In genomic region chr5:170745481-170746061, GRCh38 we compare ENCODE assay signal across 11 cellular contexts. TPM values are rescaled to one million over a fixed set of nuclear protein-coding genes. Genes with fewer than 3 reads are reported as not detected.
DNase-seq lines count a peak whose midpoint lies in the region; TF ChIP-seq lines count a peak whose summit lies in the region.
"Had no signal": no experiment of that assay in that cellular context is flagged by ENCODE, and none has a peak within 500 bp of the region (broad histone marks: within the 10 kb centered on the region; RNA-seq: fewer than 3 reads in every experiment).

No MANE protein-coding gene starts in this region.

- no peak overlapping the region for H2AK5ac ChIP-seq in mesendoderm (ENCODE audit: low read length)

- no peaks in the 10 kb centered on the region for H3K36me3 ChIP-seq in Caco-2 (ENCODE audit: control insufficient read depth, insufficient read depth, low read length)
- no peaks in the 10 kb centered on the region for H3K36me3 ChIP-seq in esophagus muscularis mucosa
- no peaks in the 10 kb centered on the region for H3K36me3 ChIP-seq in mesendoderm (ENCODE audit: control insufficient read depth, insufficient read depth, low read length)
- H3K36me3 ChIP-seq: vagina had no signal

- intact Hi-C loops in Caco-2 (cut with micrococcal nuclease; ENCODE audit: unreplicated experiment) = loop anchor here (1.0 to 10.0 kb wide), 6 partner anchors 12 to 597 kb away; no protein-coding TSS in a partner anchor
- intact Hi-C loops in esophagus muscularis mucosa (cut with DNase I) = loop anchor here (10.0 kb wide), 1 partner anchor 599 kb away; no protein-coding TSS in a partner anchor

- H2BK5ac ChIP-seq in mesendoderm (ENCODE audit: low read length) = no peak overlapping the region

- no peak overlapping the region for H3K4me3 Mint-ChIP-seq in Caco-2 (ENCODE audit: unreplicated experiment)

- H3K27me3 ChIP-seq in Caco-2 (replicated peaks; ENCODE audit: control insufficient read depth, insufficient read depth, low read length) = no peaks in the 10 kb centered on the region
- H3K27me3 ChIP-seq in esophagus muscularis mucosa = peaks cover 0 to 40% (median 0%) of the 10 kb centered on the region in 4 donors
- no peaks in the 10 kb centered on the region for H3K27me3 ChIP-seq in mesendoderm (ENCODE audit: insufficient read depth, low read length, poor library complexity)
- H3K27me3 ChIP-seq: vagina had no signal

- H4K5ac ChIP-seq in mesendoderm (ENCODE audit: low read length) = no peak overlapping the region

- no peaks in the 10 kb centered on the region for H3K79me2 ChIP-seq in mesendoderm (ENCODE audit: control insufficient read depth, insufficient read depth, low read length)

- peak overlapping the region; percentile 70 for H3K27ac Mint-ChIP-seq in Caco-2 (ENCODE audit: unreplicated experiment)
- H3K27ac Mint-ChIP-seq: CD14-positive monocyte had no signal

- peaks cover 15% of the 10 kb centered on the region for H3K27me3 Mint-ChIP-seq in Caco-2 (ENCODE audit: insufficient read depth, unreplicated experiment)

- peak overlapping the region in 3 of 4 donors; percentile 3 to 52 (median 15) for H3K27ac ChIP-seq in esophagus muscularis mucosa (replicated peaks in 1 of 4)
- H3K27ac ChIP-seq in mesendoderm (ENCODE audit: low read depth, low read length) = peak overlapping the region; percentile 41
- H3K27ac ChIP-seq: epithelial cell of prostate, vagina had no signal

- no peak overlapping the region for H2BK15ac ChIP-seq in mesendoderm (replicated peaks; ENCODE audit: low read depth)

- no TSS peak for BruUV-seq in Caco-2 (replicated peaks; lab: Mats Ljungman, UMichigan)

- WGBS in esophagus muscularis mucosa = 45% methylated on average over 4 of the region's 11 CpGs
- no CpG with 5 or more reads among the region's 11 CpGs for WGBS in mesendoderm (ENCODE audit: extremely low coverage, insufficient coverage, low lambda C conversion rate)

- H3K4me1 Mint-ChIP-seq in Caco-2 (ENCODE audit: low read depth, unreplicated experiment) = peaks cover 5% of the 10 kb centered on the region

- POLR2A ChIA-PET in Caco-2 (lab: Charles Lee) = interaction anchor here (1.3 kb wide), 1 partner anchor 46 kb away, joined by 3 read pairs; no protein-coding TSS in a partner anchor

- H3K4me2 ChIP-seq in mesendoderm (ENCODE audit: low read length) = no peak overlapping the region

- H3K23ac ChIP-seq in mesendoderm (ENCODE audit: low read length) = no peak overlapping the region

- no peaks in the 10 kb centered on the region for H3K79me1 ChIP-seq in mesendoderm (ENCODE audit: low read length)

- DNase-seq in Caco-2 (peak; percentile 80 to 90), NCI-H446 treated with DMSO at 0.1 percent for 48 hours (lab: John Stamatoyannopoulos, UW) (peak; percentile 2), esophagus muscularis mucosa (ENCODE audit: extremely low spot score) (peak; percentile 90), mesendoderm (peak; percentile 93), KBM-7 (no peak), AML-193 (lab: John Stamatoyannopoulos, UW) (no peak), SW480 (ENCODE audit: low spot score) (no peak)
- no peak for DNase-seq in activated naive CD4-positive, alpha-beta T cell treated with anti-CD3 and anti-CD28 coated beads, Interleukin-2, amount 50 U/mL, for 16 hours

- no peaks in the 10 kb centered on the region for H3K36me3 Mint-ChIP-seq in Caco-2 (ENCODE audit: insufficient read depth, unreplicated experiment)
- H3K36me3 Mint-ChIP-seq: CD14-positive monocyte had no signal

- no peak for TF ChIP-seq POLR2A in esophagus muscularis mucosa (IDR thresholded peaks at IDR 0.05; ENCODE audit: low read depth)

- no peak overlapping the region for H2BK120ac ChIP-seq in mesendoderm (ENCODE audit: low read depth, low read length)

- no peak overlapping the region for H3K18ac ChIP-seq in mesendoderm (ENCODE audit: low read length)

- H3K56ac ChIP-seq in mesendoderm (ENCODE audit: low read length) = peak overlapping the region; percentile 50

- H3K9me3 ChIP-seq in Caco-2 (no peaks in the 10 kb centered on the region), esophagus muscularis mucosa (no peaks in the 10 kb centered on the region)
- H3K9me3 ChIP-seq: vagina had no signal

- CTCF ChIA-PET in Caco-2 (lab: Charles Lee) = interaction anchor here (0.5 to 3.9 kb wide), 6 partner anchors 24 to 181 kb away, joined by 3 to 115 read pairs (median 6); no protein-coding TSS in a partner anchor

- TF ChIP-seq EP300 in esophagus muscularis mucosa (IDR thresholded peaks at IDR 0.05) = no peak

- in situ Hi-C loops in KBM-7 (cut with MboI; ENCODE audit: low pct_unique_long_range_greater_than_20kb, low sequenced_read_pairs) = no loop called here

- no peak overlapping the region for H3K4ac ChIP-seq in mesendoderm (ENCODE audit: low read depth, low read length)

- H4K8ac ChIP-seq in mesendoderm (ENCODE audit: low read depth, low read length) = no peak overlapping the region

- TF ChIP-seq CTCF in Caco-2 (IDR thresholded peaks at IDR 0.05; ENCODE audit: insufficient read depth in 1 of 2, low read depth in 1 of 2, low read length in 1 of 2, severe bottlenecking in 1 of 2, unreplicated experiment in 1 of 2) = no peak
- no peak for TF ChIP-seq CTCF in esophagus muscularis mucosa (IDR thresholded peaks at IDR 0.05)

- no peaks in the 10 kb centered on the region for H3K9me3 Mint-ChIP-seq in Caco-2 (ENCODE audit: unreplicated experiment)

- H3K4me1 ChIP-seq in Caco-2 = peaks cover 41% of the 10 kb centered on the region
- H3K4me1 ChIP-seq in esophagus muscularis mucosa = peaks cover 24 to 46% (median 29%) of the 10 kb centered on the region in 4 donors
- H3K4me1 ChIP-seq in mesendoderm (ENCODE audit: control insufficient read depth, low read depth, low read length) = peaks cover 2% of the 10 kb centered on the region

- H3K4me3 ChIP-seq in Caco-2 (ENCODE audit: low read depth, low read length) (no peak overlapping the region), esophagus muscularis mucosa (no peak overlapping the region), mesendoderm (ENCODE audit: low read length) (no peak overlapping the region)

- peak overlapping the region; percentile 33 for H3K9ac ChIP-seq in mesendoderm (ENCODE audit: low read length)

RNA-seq across cellular contexts. Expression of gene GABRP, which starts 38.0 kb away (rescaled TPM):
- 4.8 and 8.8 TPM in 2 replicates for total RNA-seq in Caco-2 (2022)
- total RNA-seq in esophagus muscularis mucosa = under 1 TPM in 1 of 4 donors, not detected in 3; 0.42 TPM
- polyA plus RNA-seq in mesendoderm (2013, experiment 1 of 2) = 1.4 TPM
- polyA plus RNA-seq in mesendoderm (2013, experiment 2 of 2) = 1.2 TPM
- polyA plus RNA-seq: CD14-positive monocyte had no signal

Comparison
In these comparisons a context has a peak if more than half of its experiments do, and no peak if none do; other contexts are left out.
1. DNase-seq: peak in Caco-2 (2 of 2), NCI-H446 treated with DMSO at 0.1 percent for 48 hours (single experiment), esophagus muscularis mucosa (single experiment) and mesendoderm (single experiment); none in KBM-7 (single experiment), AML-193 (0 of 2), SW480 (single experiment) and activated naive CD4-positive, alpha-beta T cell treated with anti-CD3 and anti-CD28 coated beads, Interleukin-2, amount 50 U/mL, for 16 hours (single experiment).